Comparison of ENCODE assay signal across 18 cellular contexts in genomic region chr9:34602906-34603305, GRCh38. TPM values are rescaled to one million over a fixed set of nuclear protein-coding genes. Genes with fewer than 3 reads are reported as not detected.
"Had no signal": no experiment of that assay in that cellular context is flagged by ENCODE, and none has a peak within 500 bp of the region (broad histone marks: within the 10 kb centered on the region; RNA-seq: fewer than 3 reads in every experiment).

No MANE protein-coding gene starts in this region.

- H3K9me3 ChIP-seq: ascending aorta, breast epithelium had no signal

- H3K4me1 ChIP-seq: ascending aorta, breast epithelium had no signal

- H3K27ac ChIP-seq: ascending aorta, breast epithelium, KMS-11, PC-9 had no signal

- H3K9me3 Mint-ChIP-seq: activated CD4-positive, alpha-beta T cell treated with anti-CD3 and anti-CD28 coated beads, Interleukin-2, amount 10 ng/mL, durations not matched to agents 24 days and 14 days; activated CD8-positive, alpha-beta T cell treated with anti-CD3 and anti-CD28 coated beads for 36 hours; activated naive CD4-positive, alpha-beta T cell treated with anti-CD3 and anti-CD28 coated beads, Interleukin-2, amount 50 U/mL, for 72 hours; activated T-cell treated with anti-CD3 and anti-CD28 coated beads, Interleukin-2, amount 50 U/mL, for 72 hours; activated T-helper 2 cell treated with anti-CD3 and anti-CD28 coated beads, Interferon-gamma antibody, Interleukin-2, Interleukin-4, amounts not matched to agents 10 μg/mL and 5 μg/mL and 100 μg/mL, durations not matched to agents 14 hours and 24 hours and 36 hours had no signal

- H3K27me3 Mint-ChIP-seq: activated CD8-positive, alpha-beta T cell treated with anti-CD3 and anti-CD28 coated beads for 36 hours had no signal

- H3K4me3 Mint-ChIP-seq: activated CD4-positive, alpha-beta T cell treated with anti-CD3 and anti-CD28 coated beads, Interleukin-2, amount 10 ng/mL, durations not matched to agents 24 days and 14 days; activated CD8-positive, alpha-beta T cell treated with anti-CD3 and anti-CD28 coated beads for 36 hours; activated T-cell treated with anti-CD3 and anti-CD28 coated beads, Interleukin-2, amount 50 U/mL, for 72 hours had no signal

- H3K4me2 ChIP-seq: KMS-11, PC-9 had no signal

- H3K36me3 ChIP-seq: ascending aorta, breast epithelium had no signal

- H3K27me3 ChIP-seq: ascending aorta, breast epithelium had no signal

- H2AFZ ChIP-seq: PC-9 had no signal

- H3K36me3 Mint-ChIP-seq: activated naive CD4-positive, alpha-beta T cell treated with anti-CD3 and anti-CD28 coated beads, Interleukin-2, amount 50 U/mL, for 72 hours had no signal

- DNase-seq: activated gamma-delta T cell had no signal

- H3K4me1 Mint-ChIP-seq: activated CD4-positive, alpha-beta T cell treated with anti-CD3 and anti-CD28 coated beads, Interleukin-2, amount 10 ng/mL, durations not matched to agents 24 days and 14 days had no signal

- H3K27ac Mint-ChIP-seq: activated CD4-positive, alpha-beta T cell treated with anti-CD3 and anti-CD28 coated beads, Interleukin-2, amount 10 ng/mL, durations not matched to agents 24 days and 14 days; activated CD8-positive, alpha-beta T cell treated with anti-CD3 and anti-CD28 coated beads for 36 hours; activated naive CD4-positive, alpha-beta T cell treated with anti-CD3 and anti-CD28 coated beads, Interleukin-2, amount 50 U/mL, for 72 hours; activated T-cell treated with anti-CD3 and anti-CD28 coated beads, Interleukin-2, amount 50 U/mL, for 72 hours; activated T-helper 2 cell treated with anti-CD3 and anti-CD28 coated beads, Interferon-gamma antibody, Interleukin-2, Interleukin-4, amounts not matched to agents 10 μg/mL and 5 μg/mL and 100 μg/mL, durations not matched to agents 14 hours and 24 hours and 36 hours had no signal

- H3K4me3 ChIP-seq: ascending aorta, breast epithelium, PC-9 had no signal

RNA-seq across cellular contexts. Expression of gene CNTFR, which starts 13.4 kb away (rescaled TPM):
- total RNA-seq: activated CD4-positive, alpha-beta T cell treated with anti-CD3 and anti-CD28 coated beads, Interleukin-2, amount 10 ng/mL, durations not matched to agents 24 days and 14 days; activated CD8-positive, alpha-beta memory T cell treated with anti-CD3 and anti-CD28 coated beads for 36 hours; activated CD8-positive, alpha-beta T cell treated with anti-CD3 and anti-CD28 coated beads for 36 hours; activated T-cell treated with anti-CD3 and anti-CD28 coated beads, Interleukin-2, amount 50 U/mL, for 72 hours; activated T-helper 2 cell treated with anti-CD3 and anti-CD28 coated beads, Interferon-gamma antibody, Interleukin-2, Interleukin-4, amounts not matched to agents 10 μg/mL and 5 μg/mL and 100 μg/mL, durations not matched to agents 14 hours and 24 hours and 36 hours; LHCN-M2; NCI-H460; OCI-LY7; PC-9; T-helper 1 cell treated with Interleukin-12 subunit alpha and Interleukin-12 subunit beta and Interleukin-4 antibody, amounts not matched to agents 30 ng/mL and 1 ng/mL, for 36 hours; T-helper 2 cell treated with Interferon-gamma antibody and Interleukin-4, amounts not matched to agents 100 ng/mL and 5 ng/mL, for 36 hours had no signal

RNA-seq across cellular contexts. Expression of gene ARID3C, which starts 26.0 kb away (rescaled TPM):
- total RNA-seq: ascending aorta, cardiac septum, NCI-H460, PC-9, Right ventricle myocardium superior had no signal
